10 cellular contexts compared by ENCODE assay signal in the genomic region with DNA sequence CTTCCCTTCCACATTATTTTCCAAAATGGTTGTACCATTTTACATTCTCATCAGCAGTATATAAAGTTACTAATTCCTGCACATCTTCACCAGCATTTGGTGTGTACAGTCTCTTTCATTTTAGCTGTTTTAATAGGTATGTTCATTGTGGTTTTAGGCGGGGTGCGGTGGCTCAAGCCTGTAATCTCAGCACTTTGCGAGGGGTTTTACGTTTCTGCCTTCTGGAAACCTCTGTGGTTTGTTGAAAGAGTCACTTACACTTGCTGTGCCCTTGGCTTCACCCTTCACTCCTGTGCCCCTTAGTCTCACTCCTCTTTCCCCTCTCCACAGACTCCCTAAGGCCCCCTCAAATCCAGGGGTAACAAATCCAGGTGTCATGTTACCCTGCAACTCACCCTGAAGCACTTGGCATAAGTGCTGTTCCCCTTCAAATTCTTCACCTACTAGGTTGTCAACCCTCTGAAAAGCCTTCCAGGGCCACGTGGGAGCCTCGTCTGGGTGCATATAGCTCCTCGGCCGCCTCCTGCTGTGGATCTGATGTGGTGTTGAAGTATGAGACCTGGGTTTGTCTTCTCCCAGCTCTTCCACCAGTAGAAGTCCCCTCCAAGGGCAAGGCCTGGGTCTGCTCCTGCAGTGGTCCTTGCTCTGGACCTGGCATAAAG. TPM values are rescaled to one million over a fixed set of nuclear protein-coding genes. Genes with fewer than 3 reads are reported as not detected.
A peak's percentile ranks its signal among the peaks of the same experiment; 100 is the strongest.
DNase-seq lines count a peak whose midpoint lies in the region; ATAC-seq lines count a peak whose summit lies in the region.
"Had no signal": no experiment of that assay in that cellular context is flagged by ENCODE, and none has a peak within 500 bp of the region (broad histone marks: within the 10 kb centered on the region; RNA-seq: fewer than 3 reads in every experiment).

No MANE protein-coding gene starts in this region.

- no peaks in the 10 kb centered on the region for H3K9me3 Mint-ChIP-seq in activated T-cell treated with anti-CD3 and anti-CD28 coated beads, Interleukin-2, amount 50 U/mL, for 24 hours
- H3K9me3 Mint-ChIP-seq in activated T-helper 17 cell treated with anti-CD3 and anti-CD28 coated beads, Interleukin-2, amount 50 U/mL, for 72 hours = no peaks in the 10 kb centered on the region

- peaks cover 44% of the 10 kb centered on the region for H3K36me3 Mint-ChIP-seq in activated T-cell treated with anti-CD3 and anti-CD28 coated beads, Interleukin-2, amount 50 U/mL, for 24 hours (ENCODE audit: low read depth)
- H3K36me3 Mint-ChIP-seq in activated T-helper 17 cell treated with anti-CD3 and anti-CD28 coated beads, Interleukin-2, amount 50 U/mL, for 72 hours (ENCODE audit: low read depth) = peaks cover 49% of the 10 kb centered on the region

- ATAC-seq in activated T-helper 17 cell treated with anti-CD3 and anti-CD28 coated beads, Interleukin-2, amount 50 U/mL, for 72 hours (replicated peaks) = peak; percentile 95
- no peak for ATAC-seq in HG02588 (IDR thresholded peaks at IDR 0.05; ENCODE audit: unreplicated experiment)
- ATAC-seq: SK-N-SH treated with all-trans-retinoic acid at 6 μM for 48 hours had no signal

- H3K27me3 Mint-ChIP-seq in activated T-cell treated with anti-CD3 and anti-CD28 coated beads, Interleukin-2, amount 50 U/mL, for 24 hours = no peaks in the 10 kb centered on the region
- no peaks in the 10 kb centered on the region for H3K27me3 Mint-ChIP-seq in activated T-helper 17 cell treated with anti-CD3 and anti-CD28 coated beads, Interleukin-2, amount 50 U/mL, for 72 hours

- DNase-seq in activated T-cell treated with anti-CD3 and anti-CD28 coated beads, Interleukin-2, amount 50 U/mL, for 24 hours = no peak
- no peak for DNase-seq in activated T-cell treated with anti-CD3 and anti-CD28 coated beads, Interleukin-2, amount 50 U/mL, for 1 hour
- DNase-seq in stimulated activated CD4-positive, alpha-beta T cell treated with anti-CD3 and anti-CD28 coated beads, Interleukin-4, amount 100 ng/mL, for 24 hours = peak; percentile 34
- DNase-seq in inferior parietal cortex (ENCODE audit: extremely low spot score) = no peak
- DNase-seq: ACHN, NCI-H2227 treated with DMSO at 0.1 percent for 48 hours, occipital lobe had no signal

- H3K27ac Mint-ChIP-seq in activated T-cell treated with anti-CD3 and anti-CD28 coated beads, Interleukin-2, amount 50 U/mL, for 24 hours = peak overlapping the region; percentile 84
- peak overlapping the region; percentile 66 for H3K27ac Mint-ChIP-seq in activated T-helper 17 cell treated with anti-CD3 and anti-CD28 coated beads, Interleukin-2, amount 50 U/mL, for 72 hours

- H3K4me3 Mint-ChIP-seq in activated T-cell treated with anti-CD3 and anti-CD28 coated beads, Interleukin-2, amount 50 U/mL, for 24 hours = no peak overlapping the region
- H3K4me3 Mint-ChIP-seq in activated T-helper 17 cell treated with anti-CD3 and anti-CD28 coated beads, Interleukin-2, amount 50 U/mL, for 72 hours = peak overlapping the region; percentile 48

- peaks cover 15% of the 10 kb centered on the region for H3K4me1 Mint-ChIP-seq in activated T-cell treated with anti-CD3 and anti-CD28 coated beads, Interleukin-2, amount 50 U/mL, for 24 hours (ENCODE audit: low read depth)
- peaks cover 13% of the 10 kb centered on the region for H3K4me1 Mint-ChIP-seq in activated T-helper 17 cell treated with anti-CD3 and anti-CD28 coated beads, Interleukin-2, amount 50 U/mL, for 72 hours

RNA-seq across cellular contexts. Expression of gene TOB2, which starts 20.8 kb away (rescaled TPM):
- 10 to 100 TPM; 38.5 to 40.8 TPM for total RNA-seq in activated T-helper 17 cell treated with anti-CD3 and anti-CD28 coated beads, Interleukin-2, amount 50 U/mL, for 72 hours

RNA-seq across cellular contexts. Expression of gene PHF5A, which starts 42.7 kb away (rescaled TPM):
- total RNA-seq in activated T-helper 17 cell treated with anti-CD3 and anti-CD28 coated beads, Interleukin-2, amount 50 U/mL, for 72 hours = 10 to 100 TPM; 34.3 to 92.0 TPM

RNA-seq across cellular contexts. Expression of gene ACO2, which starts 43.1 kb away (rescaled TPM):
- 100 to 1,000 TPM in 1 of 2 donors, 10 to 100 TPM in 1; 67.8 to 106 TPM for total RNA-seq in activated T-helper 17 cell treated with anti-CD3 and anti-CD28 coated beads, Interleukin-2, amount 50 U/mL, for 72 hours

RNA-seq across cellular contexts. Expression of gene TEF, which starts 44.1 kb away (rescaled TPM):
- total RNA-seq in activated T-helper 17 cell treated with anti-CD3 and anti-CD28 coated beads, Interleukin-2, amount 50 U/mL, for 72 hours = 1 to 10 TPM; 2.4 to 4.0 TPM
